Comparison of ENCODE assay signal across 8 cellular contexts in the genomic region with DNA sequence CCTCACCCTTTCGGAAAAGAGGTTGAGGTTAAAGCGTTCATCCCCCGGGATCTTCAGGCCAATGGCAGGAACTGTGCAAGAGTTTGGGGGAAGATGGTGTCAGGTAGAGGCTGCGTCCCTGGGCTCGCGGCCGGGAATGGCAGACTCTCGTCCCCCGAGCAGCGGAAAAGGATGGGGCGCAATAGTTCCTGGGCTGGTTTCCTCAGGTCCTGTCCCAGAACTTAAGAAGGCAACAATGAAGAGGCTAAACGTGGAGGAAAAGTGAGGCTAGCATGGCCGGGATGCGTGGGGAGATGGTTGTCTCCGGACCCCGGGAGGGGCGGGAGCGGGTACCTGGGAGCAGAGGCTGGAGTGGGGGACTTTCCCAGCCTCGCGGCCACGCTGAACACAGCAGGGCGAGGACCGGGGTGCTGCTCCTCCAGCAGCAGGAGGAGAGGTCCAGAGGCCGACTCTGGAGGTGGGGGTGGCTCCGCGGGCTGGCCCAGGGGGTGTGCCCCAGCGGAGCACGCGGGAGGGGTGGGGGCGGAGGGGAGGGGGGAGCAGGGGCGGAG. TPM values are rescaled to one million over a fixed set of nuclear protein-coding genes. Genes with fewer than 3 reads are reported as not detected.
DNase-seq lines count a peak whose midpoint lies in the region; ATAC-seq and FAIRE-seq lines count a peak whose summit lies in the region.

No MANE protein-coding gene starts in this region.

- WGBS in mesenchymal stem cell, result 4% methylated on average over 23 of the region's 31 CpGs

- H2AFZ ChIP-seq in mesenchymal stem cell (ENCODE audit: low read depth, low read length), result no peak overlapping the region

- FAIRE-seq in RCC 7860 (lab: Jason Lieb, UNC), result no peak

- H3K27me3 ChIP-seq in mesenchymal stem cell (ENCODE audit: control insufficient read depth in 1 of 2, insufficient read depth in 1 of 2, low read length in 2 of 2), result peaks cover 53 to 74% of the 10 kb centered on the region in 2 experiments

- peaks cover 15% of the 10 kb centered on the region for H3K4me1 ChIP-seq in mesenchymal stem cell (ENCODE audit: control insufficient read depth, insufficient read depth, low read depth, low read length)

- no peak overlapping the region for H3K9ac ChIP-seq in mesenchymal stem cell (ENCODE audit: low read length)

- H3K4me3 ChIP-seq in mesenchymal stem cell (ENCODE audit: insufficient read depth in 1 of 2, low read depth in 1 of 2, low read length in 2 of 2), result peak overlapping the region; percentile 56 to 73

- H3K79me1 ChIP-seq in mesenchymal stem cell (replicated peaks; ENCODE audit: low read length, poor library complexity, severe bottlenecking), result no peaks in the 10 kb centered on the region

- H4K91ac ChIP-seq in mesenchymal stem cell (ENCODE audit: low read length), result no peak overlapping the region

- no peak overlapping the region for H4K8ac ChIP-seq in mesenchymal stem cell (ENCODE audit: low read length)

- H3K4me2 ChIP-seq in mesenchymal stem cell (ENCODE audit: low read length, poor library complexity, severe bottlenecking), result peak overlapping the region; percentile 94

- peak overlapping the region in 1 of 2 experiments; percentile 63 for H3K23ac ChIP-seq in mesenchymal stem cell (ENCODE audit: low read length in 2 of 2)

- no peak overlapping the region for H3K14ac ChIP-seq in mesenchymal stem cell (ENCODE audit: low read length in 2 of 2)

- H2BK15ac ChIP-seq in mesenchymal stem cell (ENCODE audit: low read depth, poor library complexity, severe bottlenecking), result no peak overlapping the region

- H2AK5ac ChIP-seq in mesenchymal stem cell (ENCODE audit: low read length, severe bottlenecking), result no peak overlapping the region

- ATAC-seq in HG02938 (IDR thresholded peaks at IDR 0.05; ENCODE audit: unreplicated experiment), result no peak

- no peak overlapping the region for H2BK120ac ChIP-seq in mesenchymal stem cell (ENCODE audit: low read depth, low read length)

- DNase-seq in NCI-H146 (lab: John Stamatoyannopoulos, UW) (peak; percentile 34), NCI-H146 treated with DMSO at 0.1 percent for 48 hours (lab: John Stamatoyannopoulos, UW; ENCODE audit: unreplicated experiment) (no peak), NCI-H748 (lab: John Stamatoyannopoulos, UW; ENCODE audit: unreplicated experiment) (peak; percentile 44), mesenchymal stem cell (no peak), RCC 7860 (ENCODE audit: low spot score) (no peak), hypothalamus (lab: John Stamatoyannopoulos, UW) (no peak)

- H3K36me3 ChIP-seq in mesenchymal stem cell (ENCODE audit: control insufficient read depth in 1 of 2, insufficient read depth in 2 of 2, low read depth in 1 of 2, low read length in 2 of 2), result no peaks in the 10 kb centered on the region

- H2BK5ac ChIP-seq in mesenchymal stem cell (ENCODE audit: low read depth, low read length, poor library complexity, severe bottlenecking), result no peak overlapping the region

- no peak overlapping the region for H3K18ac ChIP-seq in mesenchymal stem cell (ENCODE audit: low read depth in 1 of 2, low read length in 2 of 2)

- H3K27ac ChIP-seq in cingulate gyrus (ENCODE audit: low read depth, low read length) (peak overlapping the region; percentile 54), mesenchymal stem cell (ENCODE audit: low read length, poor library complexity, severe bottlenecking) (no peak overlapping the region)

- no peak overlapping the region for H2BK12ac ChIP-seq in mesenchymal stem cell (ENCODE audit: low read length in 2 of 2)

- no peak overlapping the region for H3K4ac ChIP-seq in mesenchymal stem cell (ENCODE audit: low read depth in 1 of 2, low read length in 2 of 2)

- no peaks in the 10 kb centered on the region for H3K9me3 ChIP-seq in mesenchymal stem cell (ENCODE audit: control insufficient read depth, low read length)

RNA-seq across cellular contexts. Expression of gene IRF5, which starts 0.9 kb away (rescaled TPM):
- not detected for polyA plus RNA-seq in mesenchymal stem cell (2013, experiment 1 of 2)
- not detected for polyA plus RNA-seq in mesenchymal stem cell (2013, experiment 2 of 2)

RNA-seq across cellular contexts. Expression of gene KCP, which starts 28.1 kb away (rescaled TPM):
- polyA plus RNA-seq in mesenchymal stem cell (2013, experiment 1 of 2), result 3.4 TPM
- 3.1 TPM for polyA plus RNA-seq in mesenchymal stem cell (2013, experiment 2 of 2)

Comparison
In these comparisons a context has a peak if more than half of its experiments do, and no peak if none do; other contexts are left out.
1. DNase-seq: peak in NCI-H146 (single experiment) and NCI-H748 (single experiment); none in NCI-H146 treated with DMSO at 0.1 percent for 48 hours (single experiment), mesenchymal stem cell (single experiment), RCC 7860 (single experiment) and hypothalamus (0 of 51).